Comparison of ENCODE assay signal across 19 cellular contexts in the genomic region with DNA sequence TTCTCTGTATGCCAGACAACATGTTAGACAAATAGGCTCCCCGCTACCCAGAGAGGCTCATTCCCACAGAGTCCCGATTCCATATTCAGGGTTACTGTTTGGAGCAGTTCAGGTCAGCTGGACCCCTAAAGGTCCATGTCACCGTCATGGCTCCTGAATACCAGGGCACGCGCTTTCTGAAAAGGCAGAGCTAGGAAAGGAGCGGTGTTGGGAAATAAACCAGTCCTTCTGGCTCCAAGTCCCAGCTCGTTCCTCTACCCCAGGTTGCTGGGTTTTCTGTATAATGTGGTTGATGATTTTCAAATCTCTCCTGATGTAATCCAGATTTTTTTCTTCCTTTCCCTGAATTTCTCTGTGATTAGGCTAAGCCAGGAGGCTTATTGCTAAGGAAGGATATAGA. TPM values are rescaled to one million over a fixed set of nuclear protein-coding genes. Genes with fewer than 3 reads are reported as not detected.
DNase-seq lines count a peak whose midpoint lies in the region; ATAC-seq and TF ChIP-seq lines count a peak whose summit lies in the region.
"Had no signal": no experiment of that assay in that cellular context is flagged by ENCODE, and none has a peak within 500 bp of the region (broad histone marks: within the 10 kb centered on the region; RNA-seq: fewer than 3 reads in every experiment).

No MANE protein-coding gene starts in this region.

- no peaks in the 10 kb centered on the region for H3K36me3 Mint-ChIP-seq in osteocyte (ENCODE audit: unreplicated experiment)
- H3K36me3 Mint-ChIP-seq: activated naive CD4-positive, alpha-beta T cell treated with anti-CD3 and anti-CD28 coated beads, Interleukin-2, amount 50 U/mL, for 72 hours had no signal

- H3K27ac Mint-ChIP-seq in osteocyte (ENCODE audit: unreplicated experiment) = peak overlapping the region; percentile 15
- H3K27ac Mint-ChIP-seq: activated naive CD4-positive, alpha-beta T cell treated with anti-CD3 and anti-CD28 coated beads, Interleukin-2, amount 50 U/mL, for 72 hours; activated T-helper 1 cell treated with anti-CD3 and anti-CD28 coated beads, Interleukin-12 subunit alpha, Interleukin-12 subunit beta, Interleukin-2, Interleukin-4 antibody, amounts not matched to agents 30 ng/mL and 10 ng/mL and 1 ng/mL, durations not matched to agents 14 hours and 24 hours and 36 hours; stimulated activated naive CD8-positive, alpha-beta T cell treated with anti-CD3 and anti-CD28 coated beads, Interleukin-15, amount 100 ng/mL, for 72 hours had no signal

- H3K36me3 ChIP-seq in A673 (ENCODE audit: insufficient read depth, low read length, poor library complexity, severe bottlenecking) = no peaks in the 10 kb centered on the region
- H3K36me3 ChIP-seq in SJCRH30 = no peaks in the 10 kb centered on the region
- no peaks in the 10 kb centered on the region for H3K36me3 ChIP-seq in colonic mucosa

- CTCF ChIA-PET in A673 (lab: Charles Lee) = no interaction called here

- no peak overlapping the region for H3K4me3 Mint-ChIP-seq in osteocyte (ENCODE audit: unreplicated experiment)
- H3K4me3 Mint-ChIP-seq: activated T-helper 1 cell treated with anti-CD3 and anti-CD28 coated beads, Interleukin-12 subunit alpha, Interleukin-12 subunit beta, Interleukin-2, Interleukin-4 antibody, amounts not matched to agents 30 ng/mL and 10 ng/mL and 1 ng/mL, durations not matched to agents 14 hours and 24 hours and 36 hours; neural crest cell; stimulated activated naive CD8-positive, alpha-beta T cell treated with anti-CD3 and anti-CD28 coated beads, Interleukin-15, amount 100 ng/mL, for 72 hours had no signal

- DNase-seq in A673 (ENCODE audit: low spot score) (no peak), SJCRH30 (no peak), osteocyte (ENCODE audit: extremely low spot score, unreplicated experiment) (no peak), colonic mucosa (no peak), NCI-H187 treated with DMSO at 0.1 percent for 48 hours (lab: John Stamatoyannopoulos, UW) (no peak)
- DNase-seq: activated CD4-positive, alpha-beta T cell treated with anti-CD3 and anti-CD28 coated beads for 4 hours; C1 segment of cervical spinal cord; Karpas-422; SHP77; stimulated activated naive CD8-positive, alpha-beta T cell treated with anti-CD3 and anti-CD28 coated beads, Interleukin-15, amount 100 ng/mL, for 72 hours; T-helper 1 cell had no signal

- H3K27me3 ChIP-seq in A673 (replicated peaks; ENCODE audit: insufficient read depth, low read depth, low read length, poor library complexity) = no peaks in the 10 kb centered on the region
- H3K27me3 ChIP-seq in SJCRH30 = no peaks in the 10 kb centered on the region
- H3K27me3 ChIP-seq in colonic mucosa = no peaks in the 10 kb centered on the region

- no TSS peak for BruUV-seq in A673 (replicated peaks; lab: Mats Ljungman, UMichigan)

- no peaks in the 10 kb centered on the region for H3K9me3 Mint-ChIP-seq in osteocyte (ENCODE audit: unreplicated experiment)
- H3K9me3 Mint-ChIP-seq: activated naive CD4-positive, alpha-beta T cell treated with anti-CD3 and anti-CD28 coated beads, Interleukin-2, amount 50 U/mL, for 72 hours; activated T-helper 1 cell treated with anti-CD3 and anti-CD28 coated beads, Interleukin-12 subunit alpha, Interleukin-12 subunit beta, Interleukin-2, Interleukin-4 antibody, amounts not matched to agents 30 ng/mL and 10 ng/mL and 1 ng/mL, durations not matched to agents 14 hours and 24 hours and 36 hours; neural crest cell; stimulated activated naive CD8-positive, alpha-beta T cell treated with anti-CD3 and anti-CD28 coated beads, Interleukin-15, amount 100 ng/mL, for 72 hours had no signal

- no peak overlapping the region for H3K9ac ChIP-seq in colonic mucosa (ENCODE audit: low read depth in 2 of 2, low read length in 2 of 2)

- H3K27me3 Mint-ChIP-seq in osteocyte (ENCODE audit: unreplicated experiment) = no peaks in the 10 kb centered on the region

- no peaks in the 10 kb centered on the region for H3K9me3 ChIP-seq in A673 (ENCODE audit: low read depth, low read length, poor library complexity, severe bottlenecking)
- H3K9me3 ChIP-seq in SJCRH30 (replicated peaks) = no peaks in the 10 kb centered on the region
- H3K9me3 ChIP-seq in colonic mucosa = no peaks in the 10 kb centered on the region
- H3K9me3 ChIP-seq: psoas muscle had no signal

- H3K27ac ChIP-seq in A673 (ENCODE audit: low read depth, low read length, poor library complexity, severe bottlenecking) (peak overlapping the region; percentile 99), SJCRH30 (peak overlapping the region; percentile 44), colonic mucosa (no peak overlapping the region)
- H3K27ac ChIP-seq: psoas muscle had no signal

- H3K4me1 ChIP-seq in A673 (ENCODE audit: insufficient read depth, low read length, poor library complexity, severe bottlenecking) (peaks cover 77% of the 10 kb centered on the region), SJCRH30 (peaks cover 32% of the 10 kb centered on the region), colonic mucosa (no peaks in the 10 kb centered on the region)
- H3K4me1 ChIP-seq: psoas muscle had no signal

- H3K4me3 ChIP-seq in A673 (ENCODE audit: low read depth, low read length, poor library complexity, severe bottlenecking) = no peak overlapping the region
- H3K4me3 ChIP-seq in SJCRH30 = no peak overlapping the region
- no peak overlapping the region for H3K4me3 ChIP-seq in colonic mucosa
- H3K4me3 ChIP-seq: psoas muscle had no signal

- intact Hi-C loops in A673 (cut with micrococcal nuclease; ENCODE audit: unreplicated experiment) = loop anchor here (5.0 kb wide), 2 partner anchors 78 to 1587 kb away; no protein-coding TSS in a partner anchor
- intact Hi-C loops in colonic mucosa (cut with DNase I) = no loop called here

- peaks cover 63% of the 10 kb centered on the region for H3K4me1 Mint-ChIP-seq in osteocyte (ENCODE audit: unreplicated experiment)
- H3K4me1 Mint-ChIP-seq: neural crest cell; stimulated activated naive CD8-positive, alpha-beta T cell treated with anti-CD3 and anti-CD28 coated beads, Interleukin-15, amount 100 ng/mL, for 72 hours had no signal

- TF ChIP-seq CTCF in A673 (conservative IDR thresholded peaks at IDR 0.05; ENCODE audit: low read depth, low read length) (no peak), osteocyte (IDR thresholded peaks at IDR 0.05) (no peak), colonic mucosa (IDR thresholded peaks at IDR 0.05) (no peak)

- POLR2A ChIA-PET in A673 (lab: Charles Lee; ENCODE audit: low non-redundant PET) = interaction anchor here (0.7 to 1.9 kb wide), 2 partner anchors 14 to 17 kb away, joined by 3 to 9 read pairs; partner anchors contain the start of gene PKP1

- peak; percentile 71 for ATAC-seq in esophagus mucosa
- no peak for ATAC-seq in GM19467 (IDR thresholded peaks at IDR 0.05; ENCODE audit: unreplicated experiment)
- ATAC-seq in HG03378 (IDR thresholded peaks at IDR 0.05; ENCODE audit: unreplicated experiment) = no peak
- ATAC-seq: activated naive CD4-positive, alpha-beta T cell treated with anti-CD3 and anti-CD28 coated beads, Interleukin-2, amount 50 U/mL, for 72 hours; left lobe of liver; stimulated activated naive CD8-positive, alpha-beta T cell treated with anti-CD3 and anti-CD28 coated beads, Interleukin-15, amount 100 ng/mL, for 72 hours had no signal

RNA-seq across cellular contexts. Expression of gene PKP1, which starts 14.1 kb away (rescaled TPM):
- 492 and 535 TPM in 2 replicates for total RNA-seq in A673 (2021)
- not detected in 2 replicates for total RNA-seq in SJCRH30 (2014; rRNA removed; shearing (Covaris generic))
- 608 TPM for total RNA-seq in esophagus mucosa
- not detected in 2 replicates for total RNA-seq in osteocyte
- total RNA-seq in colonic mucosa = under 1 TPM; 0.54 to 0.74 TPM
- total RNA-seq: activated naive CD4-positive, alpha-beta T cell treated with anti-CD3 and anti-CD28 coated beads, Interleukin-2, amount 50 U/mL, for 72 hours; activated T-helper 1 cell treated with anti-CD3 and anti-CD28 coated beads, Interleukin-12 subunit alpha, Interleukin-12 subunit beta, Interleukin-2, Interleukin-4 antibody, amounts not matched to agents 30 ng/mL and 10 ng/mL and 1 ng/mL, durations not matched to agents 14 hours and 24 hours and 36 hours; neural crest cell had no signal

Comparison
In these comparisons a context has a peak if more than half of its experiments do, and no peak if none do; other contexts are left out.
1. RNA of gene PKP1, which starts 14.1 kb away (total RNA-seq): 608 TPM in esophagus mucosa (single experiment) and 492 to 535 TPM in A673; 0.54 to 0.74 TPM in colonic mucosa, not detected in SJCRH30 and not detected in osteocyte; every median in the first group is over 100 times any median in the second.